ENCODE assay signal across 30 cellular contexts in genomic region chr5:180364306-180364856, GRCh38. TPM values are rescaled to one million over a fixed set of nuclear protein-coding genes. Genes with fewer than 3 reads are reported as not detected.
"Had no signal": no experiment of that assay in that cellular context is flagged by ENCODE, and none has a peak within 500 bp of the region (broad histone marks: within the 10 kb centered on the region; RNA-seq: fewer than 3 reads in every experiment).

No MANE protein-coding gene starts in this region.

- H3K36me3 Mint-ChIP-seq: immature natural killer cell; mesothelial cell of epicardium; naive B cell; natural killer cell; stimulated activated naive B cell treated with anti-CD40 and anti-IgM and Interleukin-4, amounts not matched to agents 10 μg/mL and 1 μg/mL and 100 μg/mL, for 72 hours had no signal

- H3K27me3 ChIP-seq: left lung, neural progenitor cell, ovary, right atrium auricular region, stomach, testis, thyroid gland, transverse colon, upper lobe of right lung had no signal

- H3K4me1 Mint-ChIP-seq: mesothelial cell of epicardium; naive B cell; stimulated activated naive B cell treated with anti-CD40 and anti-IgM and Interleukin-4, amounts not matched to agents 10 μg/mL and 1 μg/mL and 100 μg/mL, for 72 hours had no signal

- H3K4me1 ChIP-seq: left lung, neural progenitor cell, right atrium auricular region, stomach, testis, transverse colon, upper lobe of right lung had no signal

- H3K4me3 ChIP-seq: left lung, lung, neural progenitor cell, ovary, right atrium auricular region, skin epidermis, stomach, testis, thyroid gland, transverse colon, upper lobe of right lung had no signal

- H3K4me3 Mint-ChIP-seq: immature natural killer cell; mesothelial cell of epicardium; naive B cell; natural killer cell; nephron progenitor cell; neural progenitor cell; stimulated activated naive B cell treated with anti-CD40 and anti-IgM and Interleukin-4, amounts not matched to agents 10 μg/mL and 1 μg/mL and 100 μg/mL, for 72 hours had no signal

- DNase-seq: hypothalamus; immature natural killer cell; kidney; left colon; left lung; mesendoderm; naive B cell; natural killer cell; nephron progenitor cell; occipital lobe; ovary; stimulated activated CD4-positive, alpha-beta T cell treated with anti-CD3 and anti-CD28 coated beads, Interleukin-12 subunit alpha, Interleukin-12 subunit beta, amount 100 ng/mL, for 4 hours; stimulated activated CD4-positive, alpha-beta T cell treated with anti-CD3 and anti-CD28 coated beads, Interleukin-15, amount 100 ng/mL, for 24 hours; stimulated activated CD4-positive, alpha-beta T cell treated with anti-CD3 and anti-CD28 coated beads, Interleukin-2, amount 100 ng/mL, for 24 hours; stimulated activated CD4-positive, alpha-beta T cell treated with anti-CD3 and anti-CD28 coated beads, Interleukin-4, amount 100 ng/mL, for 1 hour; stimulated activated naive B cell treated with anti-CD40 and anti-IgM and Interleukin-4, amounts not matched to agents 10 μg/mL and 1 μg/mL and 100 μg/mL, for 72 hours; stimulated activated naive CD8-positive, alpha-beta T cell treated with anti-CD3 and anti-CD28 coated beads, Interleukin-15, Interleukin-2, amounts not matched to agents 100 U/mL and 50 U/mL, for 24 hours; stomach; testis; thyroid gland; transverse colon; upper lobe of right lung had no signal

- H3K27ac ChIP-seq: left lung, neural progenitor cell, neutrophil, ovary, right atrium auricular region, skin epidermis, stomach, testis, thyroid gland, transverse colon, upper lobe of right lung had no signal

- H3K9me3 ChIP-seq: left lung, neutrophil, ovary, right atrium auricular region, stomach, testis, thyroid gland, transverse colon, upper lobe of right lung had no signal

- H3K27ac Mint-ChIP-seq: immature natural killer cell; mesothelial cell of epicardium; naive B cell; natural killer cell; nephron progenitor cell; neural progenitor cell; progenitor cell of endocrine pancreas; stimulated activated naive B cell treated with anti-CD40 and anti-IgM and Interleukin-4, amounts not matched to agents 10 μg/mL and 1 μg/mL and 100 μg/mL, for 72 hours had no signal

- ATAC-seq: left colon; left lung; natural killer cell; sciatic nerve; stimulated activated naive B cell treated with anti-CD40 and anti-IgM and Interleukin-4, amounts not matched to agents 10 μg/mL and 1 μg/mL and 100 μg/mL, for 72 hours; stimulated activated naive CD8-positive, alpha-beta T cell treated with anti-CD3 and anti-CD28 coated beads, Interleukin-15, Interleukin-2, amounts not matched to agents 100 U/mL and 50 U/mL, for 24 hours; upper lobe of right lung had no signal

- H3K9me3 Mint-ChIP-seq: immature natural killer cell, mesothelial cell of epicardium, naive B cell, natural killer cell, nephron progenitor cell, neural progenitor cell had no signal

RNA-seq across cellular contexts. Expression of gene GFPT2, which starts 11.2 kb away (rescaled TPM):
- polyA plus RNA-seq: immature natural killer cell had no signal
